8 cellular contexts compared by ENCODE assay signal in the genomic region with DNA sequence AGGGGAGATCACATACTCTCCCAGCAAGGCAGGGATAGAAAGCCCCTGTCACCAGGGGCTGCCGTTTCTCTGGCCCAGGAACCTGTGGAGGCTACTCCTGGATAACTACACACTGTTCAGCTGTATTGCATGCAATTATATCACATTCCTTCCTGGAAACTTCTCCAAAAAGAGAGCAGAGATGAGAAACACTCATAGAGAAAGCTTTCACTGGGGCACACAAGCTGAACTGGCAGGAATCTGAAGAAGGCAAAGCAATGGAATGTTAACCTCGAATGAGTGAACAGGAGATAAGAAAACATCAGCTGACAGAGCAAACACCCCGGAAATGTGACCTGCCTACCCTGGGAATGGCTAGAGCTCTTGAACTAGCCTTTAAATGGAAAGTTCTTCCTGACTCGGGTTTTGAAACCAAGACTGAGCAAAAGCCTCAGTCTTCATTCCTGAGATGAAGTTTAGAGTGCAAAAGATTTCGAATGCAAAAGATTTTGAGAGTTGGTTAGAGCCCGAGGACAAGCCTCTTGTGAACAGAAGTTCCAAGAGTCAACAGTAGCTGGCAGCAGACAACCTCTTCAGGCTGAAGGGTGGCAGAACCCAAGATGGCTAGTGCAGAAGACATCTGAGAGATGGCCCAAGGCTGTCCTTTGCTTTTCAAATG. TPM values are rescaled to one million over a fixed set of nuclear protein-coding genes. Genes with fewer than 3 reads are reported as not detected.
DNase-seq lines count a peak whose midpoint lies in the region; ATAC-seq and TF ChIP-seq lines count a peak whose summit lies in the region.

No MANE protein-coding gene starts in this region.

- H3K9ac ChIP-seq in HUES6 (ENCODE audit: low read length) = peak overlapping the region; percentile 30

- peak; percentile 72 for TF ChIP-seq CTCF in C4-2B (conservative IDR thresholded peaks at IDR 0.05)

- H3K36me3 ChIP-seq in HUES6 (ENCODE audit: control insufficient read depth, insufficient read depth, low read length) (no peaks in the 10 kb centered on the region), mesodermal cell (ENCODE audit: control insufficient read depth, insufficient read depth, low read length) (no peaks in the 10 kb centered on the region)

- ATAC-seq in HG03095 (IDR thresholded peaks at IDR 0.05; ENCODE audit: unreplicated experiment) (no peak), GM18870 (IDR thresholded peaks at IDR 0.05; ENCODE audit: unreplicated experiment) (no peak), GM18519 (IDR thresholded peaks at IDR 0.05; ENCODE audit: low FRiP score, unreplicated experiment) (no peak)

- peak; percentile 30 to 75 for DNase-seq in T47D (ENCODE audit: low read depth in 1 of 2, low spot score in 1 of 2)
- no peak for DNase-seq in NCI-H1048 (lab: John Stamatoyannopoulos, UW)

- 58 to 60% methylated on average over 5 to 6 of the region's 6 CpGs for WGBS in mesodermal cell (ENCODE audit: insufficient coverage in 2 of 2), 2 experiments

- in situ Hi-C loops in T47D (cut with HindIII; ENCODE audit: low pct_unique_long_range_greater_than_20kb, low sequenced_read_pairs) = no loop called here

- H3K27ac ChIP-seq in C4-2B = no peak overlapping the region
- H3K27ac ChIP-seq in HUES6 (ENCODE audit: low read depth, low read length) = peak overlapping the region; percentile 67; the same call in 1 of the 2 replicates
- peak overlapping the region; percentile 81 for H3K27ac ChIP-seq in mesodermal cell (ENCODE audit: low read depth, low read length, severe bottlenecking)

- H3K27me3 ChIP-seq in HUES6 (ENCODE audit: control insufficient read depth, insufficient read depth, low read length) = no peaks in the 10 kb centered on the region

- H3K4me1 ChIP-seq in HUES6 (ENCODE audit: control insufficient read depth, insufficient read depth, low read length) = peaks cover 28% of the 10 kb centered on the region
- H3K4me1 ChIP-seq in mesodermal cell (ENCODE audit: control insufficient read depth, insufficient read depth, low read length, poor library complexity, severe bottlenecking) = peaks cover 31% of the 10 kb centered on the region

- H3K4me3 ChIP-seq in HUES6 (ENCODE audit: low read depth, low read length) (no peak overlapping the region), mesodermal cell (ENCODE audit: extremely low read depth, insufficient read depth, low read length, poor library complexity, severe bottlenecking) (no peak overlapping the region)

- H3K9me3 ChIP-seq in HUES6 (ENCODE audit: control insufficient read depth, insufficient read depth, low read depth, low read length) = no peaks in the 10 kb centered on the region
- H3K9me3 ChIP-seq in mesodermal cell (ENCODE audit: control insufficient read depth, low read length) = no peaks in the 10 kb centered on the region

RNA-seq across cellular contexts. Expression of a gene that starts 32.3 kb away (rescaled TPM):
- polyA plus RNA-seq in mesodermal cell (2013, experiment 1 of 2) = 311 TPM
- polyA plus RNA-seq in mesodermal cell (2013, experiment 2 of 2) = 252 TPM
